In the genomic region with DNA sequence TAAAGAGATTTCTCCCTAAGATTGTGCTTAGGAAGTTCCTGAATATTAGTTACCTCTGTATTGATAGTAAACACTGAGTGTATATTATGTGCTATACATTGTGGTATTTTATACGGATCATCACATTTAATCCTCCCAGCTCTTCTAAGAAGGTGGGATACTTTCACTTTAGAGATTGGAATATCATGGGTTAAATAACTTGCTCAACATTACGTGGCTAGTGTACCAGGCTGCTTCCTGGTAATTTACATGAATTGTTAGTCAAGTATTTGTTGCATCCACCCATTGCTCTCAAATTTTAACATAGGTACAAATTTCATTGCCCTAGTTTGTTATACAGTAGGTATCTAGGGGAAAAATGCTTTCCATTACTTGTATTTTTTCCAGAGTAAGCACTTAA, we compare ENCODE assay signal across 24 cellular contexts. TPM values are rescaled to one million over a fixed set of nuclear protein-coding genes. Genes with fewer than 3 reads are reported as not detected.
DNase-seq lines count a peak whose midpoint lies in the region; FAIRE-seq and TF ChIP-seq lines count a peak whose summit lies in the region.
"Had no signal": no experiment of that assay in that cellular context is flagged by ENCODE, and none has a peak within 500 bp of the region (broad histone marks: within the 10 kb centered on the region; RNA-seq: fewer than 3 reads in every experiment).

No MANE protein-coding gene starts in this region.

- H3K9me3 ChIP-seq in vagina (no peaks in the 10 kb centered on the region), tibial nerve (no peaks in the 10 kb centered on the region)
- H3K9me3 ChIP-seq: body of pancreas, gastrocnemius medialis, thoracic aorta had no signal

- 38 to 47% methylated on average over 2 of the region's 2 CpGs for WGBS in tibial nerve, 2 donors

- DNase-seq in KG1 (lab: John Stamatoyannopoulos, UW) (peak; percentile 1), bronchial epithelial cell (ENCODE audit: low read depth) (peak; percentile 23), fibroblast of the aortic adventitia (ENCODE audit: low read depth) (peak; percentile 28), vagina (ENCODE audit: extremely low spot score in 2 of 2) (no peak), tibial nerve (ENCODE audit: low spot score in 2 of 2) (no peak), amniotic stem cell (lab: John Stamatoyannopoulos, UW) (no peak)
- DNase-seq: activated CD4-positive, alpha-beta T cell treated with anti-CD3 and anti-CD28 coated beads for 4 hours; body of pancreas; cortex of kidney; DMS79; gastrocnemius medialis; NCI-H1048; NCI-H2081; OCI-M1; SHP77; stimulated activated CD4-positive, alpha-beta T cell treated with anti-CD3 and anti-CD28 coated beads, Interleukin-2, amount 100 ng/mL, for 24 hours; stimulated activated naive B cell treated with anti-CD40 and anti-IgM and Interleukin-4, amounts not matched to agents 10 μg/mL and 1 μg/mL and 100 μg/mL, for 72 hours; T-cell had no signal

- peak overlapping the region; percentile 91 for H3K27ac ChIP-seq in temporal lobe (ENCODE audit: low read depth, low read length)
- no peak overlapping the region for H3K27ac ChIP-seq in vagina
- H3K27ac ChIP-seq in tibial nerve = peak overlapping the region in 1 of 4 donors; percentile 43
- H3K27ac ChIP-seq: body of pancreas, gastrocnemius medialis, thoracic aorta had no signal

- H3K4me3 ChIP-seq in bronchial epithelial cell (ENCODE audit: low read depth, low read length) (no peak overlapping the region), fibroblast of the aortic adventitia (ENCODE audit: low read depth, low read length) (no peak overlapping the region), vagina (no peak overlapping the region), tibial nerve (no peak overlapping the region)
- H3K4me3 ChIP-seq: body of pancreas, gastrocnemius medialis, GM12878, skin epidermis, thoracic aorta had no signal

- TF ChIP-seq POLR2A in vagina (IDR thresholded peaks at IDR 0.05) (no peak), tibial nerve (IDR thresholded peaks at IDR 0.05) (no peak)

- no peak for TF ChIP-seq EP300 in tibial nerve (IDR thresholded peaks at IDR 0.05)

- intact Hi-C loops in vagina (cut with DNase I) = no loop called here

- no peak for FAIRE-seq in bronchial epithelial cell (lab: Jason Lieb, UNC)
- FAIRE-seq: endometrium, GM12878, TTC549 had no signal

- TF ChIP-seq CTCF in bronchial epithelial cell (IDR thresholded peaks at IDR 0.05; ENCODE audit: insufficient read depth, low read length, severe bottlenecking) (no peak), fibroblast of the aortic adventitia (IDR thresholded peaks at IDR 0.05; ENCODE audit: insufficient read depth, low read length) (no peak), vagina (IDR thresholded peaks at IDR 0.05) (no peak), tibial nerve (IDR thresholded peaks at IDR 0.05) (no peak)

- no peaks in the 10 kb centered on the region for H3K36me3 ChIP-seq in bronchial epithelial cell (ENCODE audit: control insufficient read depth, insufficient read depth, low read length)
- H3K36me3 ChIP-seq in vagina = no peaks in the 10 kb centered on the region
- H3K36me3 ChIP-seq in tibial nerve = no peaks in the 10 kb centered on the region
- H3K36me3 ChIP-seq: gastrocnemius medialis, thoracic aorta had no signal

- no peaks in the 10 kb centered on the region for H3K4me1 ChIP-seq in vagina
- H3K4me1 ChIP-seq in tibial nerve = peaks cover 0 to 12% (median 0%) of the 10 kb centered on the region in 4 donors
- H3K4me1 ChIP-seq: gastrocnemius medialis had no signal

- H3K27me3 ChIP-seq in bronchial epithelial cell (ENCODE audit: control insufficient read depth, insufficient read depth, low read length) = no peaks in the 10 kb centered on the region
- H3K27me3 ChIP-seq in vagina = no peaks in the 10 kb centered on the region
- no peaks in the 10 kb centered on the region for H3K27me3 ChIP-seq in tibial nerve
- H3K27me3 ChIP-seq: body of pancreas, gastrocnemius medialis had no signal

RNA-seq across cellular contexts. Expression of gene FAM98A, which starts 21.4 kb away (rescaled TPM):
- total RNA-seq in bronchial epithelial cell = 16.1 and 18.4 TPM in 2 replicates
- 41.8 and 58.7 TPM in 2 replicates for total RNA-seq in fibroblast of the aortic adventitia (ENCODE audit: low replicate concordance)
- 15.2 TPM for total RNA-seq in temporal lobe
- 15.0 TPM for total RNA-seq in vagina
- total RNA-seq in tibial nerve = 10 to 100 TPM; 20.4 to 47.9 (median 25.7) TPM

Comparison
In these comparisons a context has a peak if more than half of its experiments do, and no peak if none do; other contexts are left out.
1. DNase-seq: peak in KG1 (single experiment), bronchial epithelial cell (single experiment) and fibroblast of the aortic adventitia (single experiment); none in vagina (0 of 2), tibial nerve (0 of 2) and amniotic stem cell (single experiment).